Comparison of ENCODE assay signal across 24 cellular contexts in genomic region chr1:41319106-41319755, GRCh38. TPM values are rescaled to one million over a fixed set of nuclear protein-coding genes. Genes with fewer than 3 reads are reported as not detected.
DNase-seq lines count a peak whose midpoint lies in the region; ATAC-seq and TF ChIP-seq lines count a peak whose summit lies in the region.
"Had no signal": no experiment of that assay in that cellular context is flagged by ENCODE, and none has a peak within 500 bp of the region (broad histone marks: within the 10 kb centered on the region; RNA-seq: fewer than 3 reads in every experiment).

No MANE protein-coding gene starts in this region.

- no peak overlapping the region for H3K4me3 Mint-ChIP-seq in neural crest cell
- H3K4me3 Mint-ChIP-seq: central memory CD8-positive, alpha-beta T cell; HFFc6; WTC11 had no signal

- H4K20me1 ChIP-seq in osteoblast (ENCODE audit: insufficient read depth, low read length): no peaks in the 10 kb centered on the region

- ATAC-seq in HG02973 (IDR thresholded peaks at IDR 0.05; ENCODE audit: unreplicated experiment): no peak
- ATAC-seq: WTC11 had no signal

- peak overlapping the region; percentile 96 for H3K27ac ChIP-seq in WERI-Rb-1
- H3K27ac ChIP-seq in esophagus muscularis mucosa (replicated peaks in 1 of 4): peak overlapping the region in 2 of 4 donors; percentile 47 to 62
- H3K27ac ChIP-seq in stomach smooth muscle (ENCODE audit: low read length): peak overlapping the region; percentile 62
- H3K27ac ChIP-seq in osteoblast (ENCODE audit: low read depth, low read length): no peak overlapping the region
- H3K27ac ChIP-seq: RWPE1, suprapubic skin had no signal

- WGBS in esophagus muscularis mucosa: 88% methylated on average over 2 of the region's 2 CpGs

- H3K36me3 ChIP-seq in WERI-Rb-1 (no peaks in the 10 kb centered on the region), esophagus muscularis mucosa (no peaks in the 10 kb centered on the region), stomach smooth muscle (ENCODE audit: control insufficient read depth in 2 of 2, insufficient read depth in 2 of 2, low read length in 2 of 2) (no peaks in the 10 kb centered on the region), osteoblast (ENCODE audit: insufficient read depth, low read length) (no peaks in the 10 kb centered on the region)
- H3K36me3 ChIP-seq: gastroesophageal sphincter, suprapubic skin had no signal

- H3K9me3 ChIP-seq in WERI-Rb-1 (ENCODE audit: severe bottlenecking) (no peaks in the 10 kb centered on the region), esophagus muscularis mucosa (no peaks in the 10 kb centered on the region), stomach smooth muscle (ENCODE audit: control insufficient read depth in 2 of 2, low read length in 2 of 2) (no peaks in the 10 kb centered on the region), osteoblast (ENCODE audit: low read depth, low read length) (no peaks in the 10 kb centered on the region)
- H3K9me3 ChIP-seq: gastroesophageal sphincter, suprapubic skin had no signal

- DNase-seq in WERI-Rb-1 (no peak), esophagus muscularis mucosa (ENCODE audit: extremely low spot score) (peak; percentile 26), neural crest cell (ENCODE audit: low read depth, low spot score) (no peak), DMS79 treated with DMSO at 0.1 percent for 48 hours (lab: John Stamatoyannopoulos, UW) (no peak), osteoblast (ENCODE audit: insufficient read length, low spot score, missing footprints) (no peak)
- DNase-seq: activated CD4-positive, alpha-beta T cell treated with anti-CD3 and anti-CD28 coated beads, Interleukin-2, amount 50 U/mL, for 4 hours; activated naive CD4-positive, alpha-beta T cell; activated T-cell treated with anti-CD3 and anti-CD28 coated beads for 4 hours; COR-L47; erythroblast; HFFc6; mammary epithelial cell; NCI-H146; NCI-H2171; NCI-H526; occipital lobe; T-helper 9 cell had no signal

- no peaks in the 10 kb centered on the region for H3K79me2 ChIP-seq in osteoblast (ENCODE audit: insufficient read depth, low read length)

- no peak overlapping the region for H3K4me2 ChIP-seq in osteoblast (ENCODE audit: insufficient read depth, low read length)

- peak overlapping the region; percentile 3 to 55 for H3K9ac ChIP-seq in stomach smooth muscle (ENCODE audit: low read length in 2 of 2)

- intact Hi-C loops in esophagus muscularis mucosa (cut with DNase I): no loop called here

- no peak for TF ChIP-seq CTCF in WERI-Rb-1 (IDR thresholded peaks at IDR 0.05; ENCODE audit: low read depth, low read length)
- no peak for TF ChIP-seq CTCF in esophagus muscularis mucosa (IDR thresholded peaks at IDR 0.05)
- TF ChIP-seq CTCF in neural crest cell (conservative IDR thresholded peaks at IDR 0.05): no peak
- no peak for TF ChIP-seq CTCF in osteoblast (IDR thresholded peaks at IDR 0.05; ENCODE audit: extremely low read depth, low read depth, low read length)

- H3K4me3 ChIP-seq in WERI-Rb-1 (ENCODE audit: low read depth, low read length) (0 out of 2 replicates have a peak overlapping the region, but pooled peaks have one; percentile 2), esophagus muscularis mucosa (no peak overlapping the region), stomach smooth muscle (ENCODE audit: low read length in 2 of 2) (peak overlapping the region in 1 of 2 donors; percentile 15), osteoblast (ENCODE audit: insufficient read depth, low read length) (no peak overlapping the region)
- H3K4me3 ChIP-seq: gastroesophageal sphincter, suprapubic skin had no signal

- no peaks in the 10 kb centered on the region for H3K36me3 Mint-ChIP-seq in neural crest cell (ENCODE audit: low read depth)
- H3K36me3 Mint-ChIP-seq: WTC11 had no signal

- peak overlapping the region; percentile 9 for H3K27ac Mint-ChIP-seq in neural crest cell (ENCODE audit: unreplicated experiment)
- H3K27ac Mint-ChIP-seq: HFFc6, WTC11 had no signal

- no peak for TF ChIP-seq POLR2A in esophagus muscularis mucosa (IDR thresholded peaks at IDR 0.05; ENCODE audit: low read depth)

- no peak overlapping the region for H2AFZ ChIP-seq in osteoblast (ENCODE audit: low read length)

- H3K27me3 ChIP-seq in WERI-Rb-1 (ENCODE audit: insufficient read depth, low read depth, severe bottlenecking) (no peaks in the 10 kb centered on the region), esophagus muscularis mucosa (no peaks in the 10 kb centered on the region), stomach smooth muscle (ENCODE audit: control insufficient read depth in 1 of 2, insufficient read depth in 2 of 2, low read length in 2 of 2) (no peaks in the 10 kb centered on the region), osteoblast (ENCODE audit: insufficient read depth, low read length) (no peaks in the 10 kb centered on the region)
- H3K27me3 ChIP-seq: gastroesophageal sphincter, suprapubic skin had no signal

- no peak for TF ChIP-seq EP300 in esophagus muscularis mucosa (IDR thresholded peaks at IDR 0.05)

- no peaks in the 10 kb centered on the region for H3K27me3 Mint-ChIP-seq in neural crest cell (ENCODE audit: low read depth)
- H3K27me3 Mint-ChIP-seq: central memory CD8-positive, alpha-beta T cell had no signal

- H3K9me3 Mint-ChIP-seq in neural crest cell: no peaks in the 10 kb centered on the region
- H3K9me3 Mint-ChIP-seq: central memory CD8-positive, alpha-beta T cell; HFFc6; WTC11 had no signal

- H3K4me1 ChIP-seq in esophagus muscularis mucosa: peaks cover 10 to 48% (median 39%) of the 10 kb centered on the region in 4 donors
- H3K4me1 ChIP-seq in stomach smooth muscle (ENCODE audit: control insufficient read depth, insufficient read depth, low read length): peaks cover 42% of the 10 kb centered on the region
- peaks cover under 1% of the 10 kb centered on the region for H3K4me1 ChIP-seq in osteoblast (ENCODE audit: insufficient read depth, low read length)

- H3K4me1 Mint-ChIP-seq in neural crest cell: peaks cover 15% of the 10 kb centered on the region
- H3K4me1 Mint-ChIP-seq: central memory CD8-positive, alpha-beta T cell had no signal

RNA-seq across cellular contexts. Expression of gene FOXO6, which starts 42.0 kb away (rescaled TPM):
- total RNA-seq in esophagus muscularis mucosa (1 to 10 TPM in 1 of 4 donors, under 1 TPM in 3; 0.33 to 1.3 (median 0.53) TPM), neural crest cell (1.2 and 1.4 TPM in 2 replicates), osteoblast (not detected in 2 replicates)
